ENCODE assay signal across 9 cellular contexts in genomic region chr10:43220251-43220650, GRCh38. TPM values are rescaled to one million over a fixed set of nuclear protein-coding genes. Genes with fewer than 3 reads are reported as not detected.
DNase-seq lines count a peak whose midpoint lies in the region; ATAC-seq, FAIRE-seq and TF ChIP-seq lines count a peak whose summit lies in the region.
"Not testable (repeated sequence)": the region's sequence is repeated elsewhere in the genome, so short reads cannot be mapped to it uniquely, and the experiment has no call there.
"Had no signal": no experiment of that assay in that cellular context is flagged by ENCODE, and none has a peak within 500 bp of the region (broad histone marks: within the 10 kb centered on the region; RNA-seq: fewer than 3 reads in every experiment).

No MANE protein-coding gene starts in this region.

- peak; percentile 2 for DNase-seq in activated CD8-positive, alpha-beta memory T cell treated with anti-CD3 and anti-CD28 coated beads, Interleukin-2, amount 50 U/mL, for 4 hours
- DNase-seq in activated naive CD4-positive, alpha-beta T cell treated with anti-CD3 and anti-CD28 coated beads, Interleukin-2, amount 10 ng/mL, durations not matched to agents 7 days and 5 days = peak; percentile 13
- DNase-seq in H1 (ENCODE audit: low read depth in 1 of 2, low spot score in 2 of 2) = not testable (repeated sequence)
- DNase-seq in Right ventricle myocardium superior (peak; percentile 3), mucosa of descending colon (peak in 2 of 3 donors; percentile 1 to 8), posterior vena cava (ENCODE audit: low spot score) (peak; percentile 31), suprapubic skin (ENCODE audit: low spot score in 2 of 2) (peak; percentile 7 to 40)

- FAIRE-seq in H1 (lab: Jason Lieb, UNC) = not testable (repeated sequence)

- not testable (repeated sequence) for H3K27me3 ChIP-seq in H1 (replicated peaks in 1 of 4; ENCODE audit: control insufficient read depth in 3 of 4, extremely low read depth in 1 of 4, insufficient read depth in 3 of 4, low read length in 3 of 4)
- peaks cover 30% of the 10 kb centered on the region for H3K27me3 ChIP-seq in suprapubic skin

- ATAC-seq in Right ventricle myocardium superior (ENCODE audit: poor library complexity); mucosa of descending colon: not testable (repeated sequence)

- H3K14ac ChIP-seq in H1 (ENCODE audit: insufficient read length) = not testable (repeated sequence)

- not testable (repeated sequence) for H2AFZ ChIP-seq in H1 (ENCODE audit: low read length)

- H2BK20ac ChIP-seq in H1 (ENCODE audit: low read length) = not testable (repeated sequence)

- H3K4me3 Mint-ChIP-seq in activated naive CD4-positive, alpha-beta T cell treated with anti-CD3 and anti-CD28 coated beads, Interleukin-2, amount 10 ng/mL, durations not matched to agents 7 days and 5 days = not testable (repeated sequence)

- not testable (repeated sequence) for H3K79me2 ChIP-seq in H1 (ENCODE audit: control insufficient read depth in 1 of 2, insufficient read depth in 2 of 2, low read length in 2 of 2)

- not testable (repeated sequence) for H3K4me1 ChIP-seq in HEK293 (ENCODE audit: control insufficient read depth, insufficient read depth, low read length); H1 (replicated peaks in 1 of 4; ENCODE audit: control insufficient read depth in 3 of 4, insufficient read depth in 4 of 4, low read length in 3 of 4); mucosa of descending colon (ENCODE audit: low read depth); suprapubic skin

- not testable (repeated sequence) for H3K9ac ChIP-seq in H1 (replicated peaks in 1 of 4; ENCODE audit: extremely low read depth in 1 of 4, low read depth in 3 of 4, low read length in 3 of 4)

- not testable (repeated sequence) for H3K23ac ChIP-seq in H1 (ENCODE audit: insufficient read length)

- H3K36me3 Mint-ChIP-seq in activated naive CD4-positive, alpha-beta T cell treated with anti-CD3 and anti-CD28 coated beads, Interleukin-2, amount 10 ng/mL, durations not matched to agents 7 days and 5 days = not testable (repeated sequence)

- not testable (repeated sequence) for H4K5ac ChIP-seq in H1 (ENCODE audit: insufficient read length, low read depth, low read length)

- 0 out of 2 replicates have a peak overlapping the region, but pooled peaks have one; percentile 72 for H2BK15ac ChIP-seq in H1 (ENCODE audit: low read length)

- not testable (repeated sequence) for H4K91ac ChIP-seq in H1 (replicated peaks; ENCODE audit: insufficient read length, low read length)

- not testable (repeated sequence) for TF ChIP-seq CTCF in HEK293 (tag by site-specific recombination; IDR thresholded peaks at IDR 0.05); H1 (IDR thresholded peaks at IDR 0.05; ENCODE audit: control extremely low read depth in 1 of 3, insufficient read depth in 1 of 3, low read depth in 1 of 3, low read length in 3 of 3); mucosa of descending colon (IDR thresholded peaks at IDR 0.05); suprapubic skin (IDR thresholded peaks at IDR 0.05)

- not testable (repeated sequence) for H3K4me3 ChIP-seq in HEK293 (ENCODE audit: low read depth, low read length); H1 (ENCODE audit: extremely low read depth in 1 of 4, insufficient read depth in 2 of 4, low read depth in 3 of 4, low read length in 4 of 4); mucosa of descending colon; suprapubic skin

- TF ChIP-seq POLR2A in H1 (IDR thresholded peaks at IDR 0.05; ENCODE audit: control extremely low read depth in 1 of 2, low read depth in 2 of 2, low read length in 2 of 2); suprapubic skin (IDR thresholded peaks at IDR 0.05): not testable (repeated sequence)

- not testable (repeated sequence) for H2BK5ac ChIP-seq in H1 (ENCODE audit: low read depth, low read length)

- H3K4me1 Mint-ChIP-seq in activated naive CD4-positive, alpha-beta T cell treated with anti-CD3 and anti-CD28 coated beads, Interleukin-2, amount 10 ng/mL, durations not matched to agents 7 days and 5 days = not testable (repeated sequence)

- TF ChIP-seq EP300 in H1 (IDR thresholded peaks at IDR 0.05; ENCODE audit: borderline replicate concordance in 1 of 2, low read depth in 2 of 2, low read length in 2 of 2); suprapubic skin (IDR thresholded peaks at IDR 0.05): not testable (repeated sequence)

- POLR2A ChIA-PET in HEK293 (lab: Yijun Ruan, JAX) = not testable (repeated sequence)
- POLR2A ChIA-PET in H1 (lab: Charles Lee; ENCODE audit: partially characterized antibody) = interaction anchor here (0.6 to 0.7 kb wide), 2 partner anchors 10 to 1495 kb away, joined by 3 read pairs; no protein-coding TSS in a partner anchor

- not testable (repeated sequence) for H4K8ac ChIP-seq in H1 (ENCODE audit: extremely low read depth, insufficient read depth, low read length)

- H2BK12ac ChIP-seq in H1 (ENCODE audit: low read depth, low read length) = not testable (repeated sequence)

- H4K20me1 ChIP-seq in H1 (replicated peaks in 1 of 2; ENCODE audit: control insufficient read depth in 1 of 2, insufficient read depth in 2 of 2, low read length in 2 of 2) = not testable (repeated sequence)

- H3K4ac ChIP-seq in H1 (replicated peaks; ENCODE audit: insufficient read length, low read depth, low read length) = not testable (repeated sequence)

- H3K56ac ChIP-seq in H1 (replicated peaks; ENCODE audit: insufficient read length, low read depth, low read length) = not testable (repeated sequence)

- TF ChIP-seq RAD21 in H1 (IDR thresholded peaks at IDR 0.05 in 1 of 2, conservative IDR thresholded peaks at IDR 0.05 in 1 of 2; ENCODE audit: low read depth in 2 of 2, low read length in 2 of 2) = not testable (repeated sequence)

- 86% methylated on average over 6 of the region's 6 CpGs; no CpG with 5 or more reads in 1 of the 2 experiments for WGBS in H1 (ENCODE audit: extremely low coverage in 1 of 2, insufficient coverage in 1 of 2, insufficient read length in 1 of 2, insufficient replicate concordance in 2 of 2, low coverage in 1 of 2, low lambda C conversion rate in 2 of 2, missing lambda C conversion rate in 1 of 2), 2 experiments
- WGBS in suprapubic skin = 77% methylated on average over 5 of the region's 6 CpGs

- not testable (repeated sequence) for H3K9me3 ChIP-seq in HEK293 (ENCODE audit: control insufficient read depth, insufficient read depth, low read depth, low read length); H1 (ENCODE audit: insufficient read depth in 2 of 2, low read depth in 1 of 2, low read length in 1 of 2); mucosa of descending colon; suprapubic skin

- H3K23me2 ChIP-seq in H1 (ENCODE audit: low read depth, low read length) = not testable (repeated sequence)

- CTCF ChIA-PET in HEK293 (lab: Yijun Ruan, JAX) (interaction anchor here (0.6 kb wide), 2 partner anchors 10 to 601 kb away, joined by 3 to 5 read pairs; no protein-coding TSS in a partner anchor), H1 (lab: Charles Lee; ENCODE audit: partially characterized antibody) (interaction anchor here (0.7 to 12.7 kb wide), 7 partner anchors 11 to 129 kb away, joined by 3 to 159 read pairs (median 18); no protein-coding TSS in a partner anchor)
- CTCF ChIA-PET in activated naive CD4-positive, alpha-beta T cell treated with anti-CD3 and anti-CD28 coated beads, Interleukin-2, amount 10 ng/mL, durations not matched to agents 7 days and 5 days (lab: Charles Lee) = interaction anchor here (1.6 kb wide), 1 partner anchor 15 kb away, joined by 10 read pairs; no protein-coding TSS in a partner anchor

- H3K79me1 ChIP-seq in H1 (ENCODE audit: low read depth, low read length) = not testable (repeated sequence)

- H3K9me3 Mint-ChIP-seq in activated naive CD4-positive, alpha-beta T cell treated with anti-CD3 and anti-CD28 coated beads, Interleukin-2, amount 10 ng/mL, durations not matched to agents 7 days and 5 days = not testable (repeated sequence)

- not testable (repeated sequence) for H3K18ac ChIP-seq in H1 (ENCODE audit: extremely low read depth, low read length)

- H3K27me3 Mint-ChIP-seq in activated naive CD4-positive, alpha-beta T cell treated with anti-CD3 and anti-CD28 coated beads, Interleukin-2, amount 10 ng/mL, durations not matched to agents 7 days and 5 days = peaks cover 50% of the 10 kb centered on the region

- intact Hi-C loops in Right ventricle myocardium superior (cut with DNase I); mucosa of descending colon (cut with DNase I, micrococcal nuclease); posterior vena cava (cut with DNase I): not testable (repeated sequence)

- H3K36me3 ChIP-seq in HEK293 (ENCODE audit: control insufficient read depth in 2 of 2, insufficient read depth in 1 of 2, low read length in 2 of 2); H1 (ENCODE audit: control insufficient read depth in 2 of 4, insufficient read depth in 4 of 4, low read length in 3 of 4); mucosa of descending colon (ENCODE audit: low read depth); suprapubic skin: not testable (repeated sequence)

- not testable (repeated sequence) for H3K4me2 ChIP-seq in H1 (ENCODE audit: insufficient read depth in 1 of 2, low read depth in 2 of 2, low read length in 2 of 2)

- not testable (repeated sequence) for H2BK120ac ChIP-seq in H1 (replicated peaks; ENCODE audit: low read depth, low read length)

- not testable (repeated sequence) for H2AK5ac ChIP-seq in H1 (ENCODE audit: low read depth, low read length)

- H3K27ac ChIP-seq in HEK293 (ENCODE audit: extremely low read depth, low read depth, low read length); H1 (ENCODE audit: low read depth, low read length); suprapubic skin: not testable (repeated sequence)

- not testable (repeated sequence) for H3K27ac Mint-ChIP-seq in activated naive CD4-positive, alpha-beta T cell treated with anti-CD3 and anti-CD28 coated beads, Interleukin-2, amount 10 ng/mL, durations not matched to agents 7 days and 5 days

RNA-seq across cellular contexts. Expression of gene RASGEF1A, which starts 46.6 kb away (rescaled TPM):
- 13.3 and 13.4 TPM in 2 replicates for total RNA-seq in H1 (2021; fragmentation: NEBNext Ultra II Directional; extraction: Animal tissue kit (Norgen Biotek cat#: 25700))
- polyA plus RNA-seq in H1 (2011; rRNA removed) = 25.6 and 30.7 TPM in 2 replicates
- 32.7 TPM for polyA plus RNA-seq in H1 (2011; cell fraction: cytosol; rRNA removed)
- polyA plus RNA-seq in H1 (2011; cell fraction: nucleus; rRNA removed) = 53.0 TPM
- polyA plus RNA-seq in H1 (2012, experiment 1 of 2) = 9.2 to 19.0 TPM (median 16.3 TPM) in 4 replicates
- 12.0 TPM for polyA plus RNA-seq in H1 (2012, experiment 2 of 2)
- 8.6 TPM for polyA plus RNA-seq in H1 (2013, experiment 1 of 2)
- polyA plus RNA-seq in H1 (2013, experiment 2 of 2) = 7.8 TPM
- 27.7 and 30.0 TPM in 2 replicates for polyA minus RNA-seq in H1 (2011; rRNA and poly(A)+ RNA removed)
- polyA minus RNA-seq in H1 (2011; cell fraction: cytosol; rRNA and poly(A)+ RNA removed) = 26.3 TPM
- polyA minus RNA-seq in H1 (2011; cell fraction: nucleus; rRNA and poly(A)+ RNA removed) = 26.0 TPM
- total RNA-seq in Right ventricle myocardium superior (1.6 TPM), mucosa of descending colon (1 to 10 TPM in 1 of 3 donors, under 1 TPM in 2; 0.43 to 1.2 (median 0.58) TPM), posterior vena cava (1 to 10 TPM in 1 of 2 donors, under 1 TPM in 1; 0.81 to 1.1 TPM), suprapubic skin (1 to 10 TPM in 1 of 4 donors, under 1 TPM in 3; 0.59 to 2.6 (median 0.79) TPM)
- total RNA-seq: A172 had no signal
